In genomic region chr2:140641163-140641562, GRCh38 we compare ENCODE assay signal across 32 cellular contexts.
DNase-seq lines count a peak whose midpoint lies in the region; ATAC-seq lines count a peak whose summit lies in the region.
"Had no signal": no experiment of that assay in that cellular context is flagged by ENCODE, and none has a peak within 500 bp of the region (broad histone marks: within the 10 kb centered on the region; RNA-seq: fewer than 3 reads in every experiment).

No MANE protein-coding gene starts in this region.

- no peaks in the 10 kb centered on the region for H3K36me3 Mint-ChIP-seq in activated T-cell treated with anti-CD3 and anti-CD28 coated beads, Interleukin-2, amount 50 U/mL, for 4 hours (ENCODE audit: insufficient read depth)
- H3K36me3 Mint-ChIP-seq: CD4-positive, alpha-beta memory T cell; natural killer cell treated with Interleukin-12 subunit alpha and Interleukin-12 subunit beta and Interleukin-15 and Interleukin-18, amount 100 ng/mL, for 72 hours had no signal

- no peak overlapping the region for H3K9ac ChIP-seq in adipocyte (ENCODE audit: low read length)

- ATAC-seq in GM18502 (IDR thresholded peaks at IDR 0.05; ENCODE audit: poor library complexity, unreplicated experiment) = peak; percentile 47
- ATAC-seq in HG02798 (IDR thresholded peaks at IDR 0.05; ENCODE audit: poor library complexity, unreplicated experiment) = peak; percentile 30
- peak; percentile 48 for ATAC-seq in HG03558 (IDR thresholded peaks at IDR 0.05; ENCODE audit: extremely low read depth, unreplicated experiment)
- ATAC-seq in activated T-cell treated with anti-CD3 and anti-CD28 coated beads, Interleukin-2, amount 50 U/mL, for 4 hours = no peak
- ATAC-seq in GM18511 (IDR thresholded peaks at IDR 0.05; ENCODE audit: unreplicated experiment) = no peak
- ATAC-seq: natural killer cell treated with Interleukin-12 subunit alpha and Interleukin-12 subunit beta and Interleukin-15 and Interleukin-18, amount 100 ng/mL, for 72 hours; psoas muscle; Right ventricle myocardium inferior had no signal

- H3K4me1 Mint-ChIP-seq in activated T-cell treated with anti-CD3 and anti-CD28 coated beads, Interleukin-2, amount 50 U/mL, for 4 hours (ENCODE audit: low read depth) = no peaks in the 10 kb centered on the region
- H3K4me1 Mint-ChIP-seq: activated CD4-positive, alpha-beta T cell treated with anti-CD3 and anti-CD28 coated beads, Interleukin-2, amount 10 ng/mL, durations not matched to agents 24 days and 14 days; B cell; CD4-positive, alpha-beta memory T cell had no signal

- H3K9me3 Mint-ChIP-seq in activated T-cell treated with anti-CD3 and anti-CD28 coated beads, Interleukin-2, amount 50 U/mL, for 4 hours = peaks cover 7% of the 10 kb centered on the region
- H3K9me3 Mint-ChIP-seq: activated CD4-positive, alpha-beta T cell treated with anti-CD3 and anti-CD28 coated beads, Interleukin-2, amount 10 ng/mL, durations not matched to agents 24 days and 14 days had no signal

- H3K9me3 ChIP-seq in adipocyte (ENCODE audit: control insufficient read depth, low read length) = no peaks in the 10 kb centered on the region
- H3K9me3 ChIP-seq: colonic mucosa, psoas muscle, sigmoid colon, stomach, uterus had no signal

- no peaks in the 10 kb centered on the region for H3K36me3 ChIP-seq in adipocyte (ENCODE audit: control insufficient read depth, insufficient read depth, low read length, severe bottlenecking)
- H3K36me3 ChIP-seq: colonic mucosa, sigmoid colon, stomach, uterus had no signal

- peak overlapping the region; percentile 36 for H3K4me3 ChIP-seq in adipocyte (ENCODE audit: low read length)
- H3K4me3 ChIP-seq: colonic mucosa, psoas muscle, sigmoid colon, stomach, uterus had no signal

- DNase-seq in adipocyte (ENCODE audit: low read depth) (no peak), nucleus accumbens (lab: John Stamatoyannopoulos, UW) (no peak), kidney tubule cell (ENCODE audit: low spot score) (no peak)
- DNase-seq in activated T-cell treated with anti-CD3 and anti-CD28 coated beads, Interleukin-2, amount 50 U/mL, for 4 hours = no peak
- DNase-seq: ACHN; activated CD4-positive, alpha-beta T cell treated with anti-CD3 and anti-CD28 coated beads, Interleukin-2, amount 10 ng/mL, durations not matched to agents 24 days and 14 days; activated CD8-positive, alpha-beta memory T cell treated with anti-CD3 and anti-CD28 coated beads for 24 hours; activated gamma-delta T cell treated with Interleukin-2 at 50 U/mL for 16 hours; activated T-cell treated with anti-CD3 and anti-CD28 coated beads for 4 hours; CD4-positive, alpha-beta memory T cell; colonic mucosa; effector CD4-positive, alpha-beta T cell; GOT3; hypothalamus; mammary epithelial cell; NCI-H1930; NCI-H2171 treated with DMSO at 0.1 percent for 48 hours; NCI-H510A treated with DMSO at 0.1 percent for 48 hours; psoas muscle; sigmoid colon; stimulated activated CD4-positive, alpha-beta T cell treated with anti-CD3 and anti-CD28 coated beads, Interleukin-12 subunit alpha, Interleukin-12 subunit beta, amount 100 ng/mL, for 4 hours; stimulated activated CD4-positive, alpha-beta T cell treated with anti-CD3 and anti-CD28 coated beads, Interleukin-2, amount 100 ng/mL, for 48 hours; stomach; T-helper 9 cell; uterus had no signal

- peaks cover 16% of the 10 kb centered on the region for H3K4me1 ChIP-seq in adipocyte (ENCODE audit: control insufficient read depth, insufficient read depth, low read length)
- H3K4me1 ChIP-seq: colonic mucosa, psoas muscle, sigmoid colon, uterus had no signal

- no peak overlapping the region for H3K4me3 Mint-ChIP-seq in activated T-cell treated with anti-CD3 and anti-CD28 coated beads, Interleukin-2, amount 50 U/mL, for 4 hours
- H3K4me3 Mint-ChIP-seq: activated CD4-positive, alpha-beta T cell treated with anti-CD3 and anti-CD28 coated beads, Interleukin-2, amount 10 ng/mL, durations not matched to agents 24 days and 14 days; B cell; CD4-positive, alpha-beta memory T cell; natural killer cell treated with Interleukin-12 subunit alpha and Interleukin-12 subunit beta and Interleukin-15 and Interleukin-18, amount 100 ng/mL, for 72 hours had no signal

- no peaks in the 10 kb centered on the region for H3K27me3 ChIP-seq in adipocyte (replicated peaks; ENCODE audit: control insufficient read depth, insufficient read depth, low read length)
- H3K27me3 ChIP-seq: colonic mucosa, sigmoid colon, stomach, uterus had no signal

- no peaks in the 10 kb centered on the region for H3K27me3 Mint-ChIP-seq in activated T-cell treated with anti-CD3 and anti-CD28 coated beads, Interleukin-2, amount 50 U/mL, for 4 hours (ENCODE audit: low read depth)
- H3K27me3 Mint-ChIP-seq: activated CD4-positive, alpha-beta T cell treated with anti-CD3 and anti-CD28 coated beads, Interleukin-2, amount 10 ng/mL, durations not matched to agents 24 days and 14 days; B cell; CD4-positive, alpha-beta memory T cell; natural killer cell treated with Interleukin-12 subunit alpha and Interleukin-12 subunit beta and Interleukin-15 and Interleukin-18, amount 100 ng/mL, for 72 hours had no signal

Comparison
In these comparisons a context has a peak if more than half of its experiments do, and no peak if none do; other contexts are left out.
1. ATAC-seq: peak in GM18502 (single experiment), HG02798 (single experiment) and HG03558 (single experiment); none in activated T-cell treated with anti-CD3 and anti-CD28 coated beads, Interleukin-2, amount 50 U/mL, for 4 hours (0 of 2) and GM18511 (single experiment).